17 cellular contexts compared by ENCODE assay signal in genomic region chr3:121803921-121804320, GRCh38.
"Had no signal": no experiment of that assay in that cellular context is flagged by ENCODE, and none has a peak within 500 bp of the region (broad histone marks: within the 10 kb centered on the region; RNA-seq: fewer than 3 reads in every experiment).

No MANE protein-coding gene starts in this region.

- H3K27me3 Mint-ChIP-seq: activated CD8-positive, alpha-beta memory T cell treated with anti-CD3 and anti-CD28 coated beads, Interleukin-2, amount 10 ng/mL, durations not matched to agents 7 days and 5 days; activated naive CD8-positive, alpha-beta T cell treated with anti-CD3 and anti-CD28 coated beads, Interleukin-2, amount 10 ng/mL, durations not matched to agents 7 days and 5 days; activated T-cell treated with anti-CD3 and anti-CD28 coated beads, Interleukin-2, amount 50 U/mL, for 24 hours had no signal

- DNase-seq: activated CD4-positive, alpha-beta T cell treated with anti-CD3 and anti-CD28 coated beads for 1 hour; activated CD4-positive, alpha-beta T cell treated with anti-CD3 and anti-CD28 coated beads, Interleukin-2, amount 50 U/mL, for 48 hours; activated CD8-positive, alpha-beta memory T cell treated with anti-CD3 and anti-CD28 coated beads, Interleukin-2, amount 10 ng/mL, durations not matched to agents 7 days and 5 days; activated gamma-delta T cell; activated naive CD8-positive, alpha-beta T cell treated with anti-CD3 and anti-CD28 coated beads, Interleukin-2, amount 10 ng/mL, durations not matched to agents 7 days and 5 days; activated T-cell treated with anti-CD3 and anti-CD28 coated beads, Interleukin-2, amount 50 U/mL, for 24 hours; anterior cingulate cortex; endodermal cell; pancreas; stimulated activated CD4-positive, alpha-beta T cell treated with anti-CD3 and anti-CD28 coated beads, Interleukin-15, amount 100 ng/mL, for 24 hours; stimulated activated CD4-positive, alpha-beta T cell treated with anti-CD3 and anti-CD28 coated beads, Interleukin-4, amount 100 ng/mL, for 4 hours; T-helper 2 cell; thyroid gland had no signal

- FAIRE-seq: TTC549, urothelium cell line had no signal

- ATAC-seq: activated CD8-positive, alpha-beta memory T cell treated with anti-CD3 and anti-CD28 coated beads, Interleukin-2, amount 10 ng/mL, durations not matched to agents 7 days and 5 days; left lobe of liver; pancreas had no signal

- H3K27me3 ChIP-seq: pancreas, thyroid gland had no signal

- H3K4me3 Mint-ChIP-seq: activated CD8-positive, alpha-beta memory T cell treated with anti-CD3 and anti-CD28 coated beads, Interleukin-2, amount 10 ng/mL, durations not matched to agents 7 days and 5 days; activated naive CD8-positive, alpha-beta T cell treated with anti-CD3 and anti-CD28 coated beads, Interleukin-2, amount 10 ng/mL, durations not matched to agents 7 days and 5 days; activated T-cell treated with anti-CD3 and anti-CD28 coated beads, Interleukin-2, amount 50 U/mL, for 24 hours; endodermal cell; neural crest cell had no signal

- H3K4me1 Mint-ChIP-seq: endodermal cell, neural crest cell had no signal

- H3K4me1 ChIP-seq: thyroid gland had no signal

- H3K4me3 ChIP-seq: pancreas, thyroid gland had no signal

- H3K27ac Mint-ChIP-seq: activated CD8-positive, alpha-beta memory T cell treated with anti-CD3 and anti-CD28 coated beads, Interleukin-2, amount 10 ng/mL, durations not matched to agents 7 days and 5 days; activated naive CD8-positive, alpha-beta T cell treated with anti-CD3 and anti-CD28 coated beads, Interleukin-2, amount 10 ng/mL, durations not matched to agents 7 days and 5 days; activated T-cell treated with anti-CD3 and anti-CD28 coated beads, Interleukin-2, amount 50 U/mL, for 24 hours; endodermal cell had no signal

- H3K9me3 Mint-ChIP-seq: activated naive CD8-positive, alpha-beta T cell treated with anti-CD3 and anti-CD28 coated beads, Interleukin-2, amount 10 ng/mL, durations not matched to agents 7 days and 5 days; activated T-cell treated with anti-CD3 and anti-CD28 coated beads, Interleukin-2, amount 50 U/mL, for 24 hours; endodermal cell; neural crest cell had no signal

- H3K9me3 ChIP-seq: pancreas, thyroid gland had no signal

- H3K27ac ChIP-seq: pancreas, thyroid gland had no signal
